9 cellular contexts compared by ENCODE assay signal in the genomic region with DNA sequence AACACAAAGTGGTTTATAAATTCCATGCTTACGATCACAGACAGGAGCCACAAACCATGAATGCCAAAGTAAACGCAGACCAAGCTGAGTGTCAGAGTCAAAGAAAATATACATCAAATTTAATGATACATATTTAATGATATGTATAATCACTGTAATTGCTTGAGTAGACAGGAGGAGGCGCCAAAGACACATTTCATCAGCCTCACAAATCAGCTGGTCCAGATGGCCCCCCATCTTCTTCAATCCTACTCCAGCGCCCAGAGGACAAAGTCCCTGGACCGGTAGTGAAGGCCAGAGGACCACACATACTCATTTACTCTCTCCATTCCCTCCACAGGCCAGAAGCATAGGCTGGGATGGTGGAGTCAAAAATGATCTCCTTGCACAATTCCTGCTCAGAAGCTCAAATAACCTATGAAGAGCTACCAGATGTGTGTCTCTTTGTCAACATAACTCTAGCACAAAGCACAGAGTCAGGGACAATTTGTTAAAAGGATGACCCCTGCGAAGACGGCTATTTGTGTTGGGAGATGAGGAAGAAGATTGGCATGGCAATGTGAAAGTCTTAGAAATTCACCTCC.
DNase-seq lines count a peak whose midpoint lies in the region; ATAC-seq, FAIRE-seq and TF ChIP-seq lines count a peak whose summit lies in the region.
"Had no signal": no experiment of that assay in that cellular context is flagged by ENCODE, and none has a peak within 500 bp of the region (broad histone marks: within the 10 kb centered on the region; RNA-seq: fewer than 3 reads in every experiment).

No MANE protein-coding gene starts in this region.

- H3K27ac ChIP-seq in endothelial cell of umbilical vein (ENCODE audit: insufficient read depth, low read depth, low read length) (no peak overlapping the region), psoas muscle (no peak overlapping the region)

- no peak overlapping the region for H3K4me2 ChIP-seq in endothelial cell of umbilical vein (ENCODE audit: insufficient read depth, low read length)

- no peak overlapping the region for H2AFZ ChIP-seq in endothelial cell of umbilical vein (ENCODE audit: low read depth, low read length)

- H3K27me3 Mint-ChIP-seq in activated CD4-positive, alpha-beta T cell treated with anti-CD3 and anti-CD28 coated beads, Interleukin-2, amount 10 ng/mL, durations not matched to agents 7 days and 5 days = no peaks in the 10 kb centered on the region

- H3K27ac Mint-ChIP-seq in activated CD4-positive, alpha-beta T cell treated with anti-CD3 and anti-CD28 coated beads, Interleukin-2, amount 10 ng/mL, durations not matched to agents 7 days and 5 days = no peak overlapping the region

- peak; percentile 15 for DNase-seq in activated CD4-positive, alpha-beta T cell treated with anti-CD3 and anti-CD28 coated beads for 48 hours
- no peak for DNase-seq in activated CD4-positive, alpha-beta T cell treated with anti-CD3 and anti-CD28 coated beads, Interleukin-2, amount 10 ng/mL, durations not matched to agents 7 days and 5 days
- peak; percentile 36 for DNase-seq in NCI-H460 (ENCODE audit: extremely low read depth, low read depth)
- no peak for DNase-seq in endothelial cell of umbilical vein (ENCODE audit: low read depth, low spot score)
- DNase-seq in psoas muscle = no peak
- no peak for DNase-seq in AG08396 (ENCODE audit: low spot score)
- no peak for DNase-seq in NCI-H2171 (lab: John Stamatoyannopoulos, UW)
- DNase-seq: stimulated activated CD4-positive, alpha-beta T cell treated with anti-CD3 and anti-CD28 coated beads, Interleukin-2, amount 100 ng/mL, for 24 hours had no signal

- H3K4me3 ChIP-seq in endothelial cell of umbilical vein (replicated peaks in 1 of 3; ENCODE audit: insufficient read depth in 1 of 3, low read depth in 1 of 3, low read length in 3 of 3) (no peak overlapping the region), psoas muscle (no peak overlapping the region)

- H3K9me3 ChIP-seq in endothelial cell of umbilical vein (replicated peaks; ENCODE audit: control insufficient read depth, insufficient read depth, low read length) = no peaks in the 10 kb centered on the region
- H3K9me3 ChIP-seq in psoas muscle = no peaks in the 10 kb centered on the region

- H3K79me2 ChIP-seq in endothelial cell of umbilical vein (ENCODE audit: control insufficient read depth, insufficient read depth, low read length) = no peaks in the 10 kb centered on the region

- H3K4me3 Mint-ChIP-seq in activated CD4-positive, alpha-beta T cell treated with anti-CD3 and anti-CD28 coated beads, Interleukin-2, amount 10 ng/mL, durations not matched to agents 7 days and 5 days = no peak overlapping the region

- H3K9me1 ChIP-seq in endothelial cell of umbilical vein (replicated peaks; ENCODE audit: control insufficient read depth, extremely low read depth, insufficient read depth, low read length) = no peaks in the 10 kb centered on the region

- CTCF ChIA-PET in activated CD4-positive, alpha-beta T cell treated with anti-CD3 and anti-CD28 coated beads, Interleukin-2, amount 10 ng/mL, durations not matched to agents 7 days and 5 days (lab: Charles Lee) = interaction anchor here (0.8 to 2.4 kb wide), 5 partner anchors 9 to 21 kb away, joined by 3 to 12 read pairs (median 3); no protein-coding TSS in a partner anchor
- CTCF ChIA-PET in endothelial cell of umbilical vein (lab: Charles Lee) = interaction anchor here (0.6 to 2.3 kb wide), 15 partner anchors 11 to 704 kb away, joined by 3 to 19 read pairs (median 5); a partner anchor contains a TSS

- no peak overlapping the region for H3K9ac ChIP-seq in endothelial cell of umbilical vein (replicated peaks; ENCODE audit: extremely low read depth, insufficient read depth, low read length)

- H3K27me3 ChIP-seq in endothelial cell of umbilical vein (ENCODE audit: control insufficient read depth in 2 of 2, insufficient read depth in 2 of 2, low read length in 2 of 2) = no peaks in the 10 kb centered on the region
- no peaks in the 10 kb centered on the region for H3K27me3 ChIP-seq in psoas muscle (ENCODE audit: insufficient read depth in 3 of 3, low read length in 2 of 3)

- FAIRE-seq in endothelial cell of umbilical vein (lab: Jason Lieb, UNC) = no peak

- 86 to 92% (median 89%) methylated on average over 7 of the region's 7 CpGs for WGBS in psoas muscle, 3 donors

- POLR2A ChIA-PET in activated CD4-positive, alpha-beta T cell treated with anti-CD3 and anti-CD28 coated beads, Interleukin-2, amount 10 ng/mL, durations not matched to agents 7 days and 5 days (lab: Charles Lee) = interaction anchor here (0.5 kb wide), 1 partner anchor 30 kb away, joined by 3 read pairs; no protein-coding TSS in a partner anchor
- POLR2A ChIA-PET in endothelial cell of umbilical vein (lab: Charles Lee) = no interaction called here

- peaks cover 33% of the 10 kb centered on the region for H3K4me1 Mint-ChIP-seq in activated CD4-positive, alpha-beta T cell treated with anti-CD3 and anti-CD28 coated beads, Interleukin-2, amount 10 ng/mL, durations not matched to agents 7 days and 5 days

- no peaks in the 10 kb centered on the region for H4K20me1 ChIP-seq in endothelial cell of umbilical vein (replicated peaks; ENCODE audit: control insufficient read depth, extremely low read depth, insufficient read depth, low read length)

- H3K36me3 ChIP-seq in endothelial cell of umbilical vein (ENCODE audit: control insufficient read depth in 2 of 2, extremely low read depth in 1 of 2, insufficient read depth in 2 of 2, low read length in 2 of 2) (no peaks in the 10 kb centered on the region), psoas muscle (ENCODE audit: insufficient read depth in 1 of 2, low read depth in 1 of 2) (peaks cover 0 to 4% of the 10 kb centered on the region in 2 donors)

- intact Hi-C loops in endothelial cell of umbilical vein (cut with micrococcal nuclease) (loop anchor here (1.0 kb wide), 2 partner anchors 92 to 302 kb away; no protein-coding TSS in a partner anchor), psoas muscle (cut with DNase I) (no loop called here)

- ATAC-seq in psoas muscle = no peak
- no peak for ATAC-seq in HG02970 (IDR thresholded peaks at IDR 0.05; ENCODE audit: low FRiP score, unreplicated experiment)

- peaks cover 10% of the 10 kb centered on the region for H3K4me1 ChIP-seq in endothelial cell of umbilical vein (ENCODE audit: control insufficient read depth, extremely low read depth, insufficient read depth, low read length)
- H3K4me1 ChIP-seq in psoas muscle = no peaks in the 10 kb centered on the region

- BruUV-seq in endothelial cell of umbilical vein (replicated peaks; lab: Mats Ljungman, UMichigan) = no TSS peak

- H3K36me3 Mint-ChIP-seq in activated CD4-positive, alpha-beta T cell treated with anti-CD3 and anti-CD28 coated beads, Interleukin-2, amount 10 ng/mL, durations not matched to agents 7 days and 5 days (ENCODE audit: low read depth) = peaks cover 85% of the 10 kb centered on the region

- TF ChIP-seq CTCF in endothelial cell of umbilical vein (IDR thresholded peaks at IDR 0.05; ENCODE audit: extremely low read depth in 1 of 2, insufficient read depth in 1 of 2, low read depth in 1 of 2, low read length in 2 of 2) (peak; percentile 20 to 52), psoas muscle (IDR thresholded peaks at IDR 0.05) (peak; percentile 14)

- dilution Hi-C loops in endothelial cell of umbilical vein (cut with MboI; ENCODE audit: extremely low pct_ligation_motif_present, low sequenced_read_pairs) = no loop called here

- TF ChIP-seq POLR2A in endothelial cell of umbilical vein (IDR thresholded peaks at IDR 0.05; ENCODE audit: low read depth, low read length) = no peak

- H3K9me3 Mint-ChIP-seq in activated CD4-positive, alpha-beta T cell treated with anti-CD3 and anti-CD28 coated beads, Interleukin-2, amount 10 ng/mL, durations not matched to agents 7 days and 5 days = no peaks in the 10 kb centered on the region

TF ChIP-seq in endothelial cell of umbilical vein, 7 proteins besides CTCF, POLR2A, EP300 and RAD21:
- no peak for TF ChIP-seq GATA2 (IDR thresholded peaks at IDR 0.05; ENCODE audit: insufficient read depth, insufficient read length, low read depth, low read length)
- TF ChIP-seq POLR2AphosphoS5 (IDR thresholded peaks at IDR 0.05; ENCODE audit: insufficient read depth, low read depth, low read length) = no peak
- TF ChIP-seq FOS (IDR thresholded peaks at IDR 0.05; ENCODE audit: borderline replicate concordance, insufficient read depth, low read length) = no peak
- TF ChIP-seq JUN (IDR thresholded peaks at IDR 0.05; ENCODE audit: borderline replicate concordance, insufficient read depth, insufficient read length, low read depth) = no peak
- TF ChIP-seq MYC (IDR thresholded peaks at IDR 0.05; ENCODE audit: low read depth, low read length) = no peak
- TF ChIP-seq, protein P1, sequence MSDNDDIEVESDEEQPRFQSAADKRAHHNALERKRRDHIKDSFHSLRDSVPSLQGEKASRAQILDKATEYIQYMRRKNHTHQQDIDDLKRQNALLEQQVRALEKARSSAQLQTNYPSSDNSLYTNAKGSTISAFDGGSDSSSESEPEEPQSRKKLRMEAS (IDR thresholded peaks at IDR 0.05; ENCODE audit: insufficient read depth, insufficient read length) = no peak
- TF ChIP-seq EZH2 (IDR thresholded peaks at IDR 0.05; ENCODE audit: borderline replicate concordance, low read depth, low read length, severe bottlenecking) = no peak

Comparison
In these comparisons a context has a peak if more than half of its experiments do, and no peak if none do; other contexts are left out.
1. DNase-seq: peak in activated CD4-positive, alpha-beta T cell treated with anti-CD3 and anti-CD28 coated beads for 48 hours (single experiment) and NCI-H460 (single experiment); none in activated CD4-positive, alpha-beta T cell treated with anti-CD3 and anti-CD28 coated beads, Interleukin-2, amount 10 ng/mL, durations not matched to agents 7 days and 5 days (single experiment), endothelial cell of umbilical vein (single experiment), psoas muscle (0 of 2), AG08396 (single experiment) and NCI-H2171 (single experiment).